8 cellular contexts compared by ENCODE assay signal in the genomic region with DNA sequence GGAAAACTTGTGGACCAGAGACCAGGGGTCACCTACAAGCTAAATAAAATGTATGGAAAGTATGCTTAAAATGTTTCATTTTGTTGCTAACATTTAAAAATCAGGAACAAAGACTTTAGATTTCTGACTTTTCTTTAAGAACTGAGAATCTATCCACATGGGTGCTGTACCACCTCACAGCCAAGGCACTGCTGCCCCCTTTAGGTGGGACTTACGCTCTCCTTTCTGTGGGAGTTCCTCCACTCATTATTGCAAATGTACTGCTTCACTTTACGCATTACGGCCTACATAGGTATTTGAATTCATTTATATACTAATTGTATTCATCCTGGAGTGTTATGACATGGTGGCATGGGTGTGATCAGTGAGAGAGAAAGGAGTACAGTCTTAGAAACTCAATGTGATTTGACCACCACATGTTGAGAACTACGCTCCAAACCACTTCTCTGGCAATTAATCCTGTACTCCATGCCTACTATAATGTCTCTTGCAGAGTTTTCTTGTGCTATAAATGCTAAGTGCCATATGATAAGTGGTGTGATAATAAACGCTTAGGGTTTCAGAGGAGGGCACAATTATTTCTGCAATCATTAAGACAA. TPM values are rescaled to one million over a fixed set of nuclear protein-coding genes. Genes with fewer than 3 reads are reported as not detected.
DNase-seq lines count a peak whose midpoint lies in the region; ATAC-seq, FAIRE-seq and TF ChIP-seq lines count a peak whose summit lies in the region.

No MANE protein-coding gene starts in this region.

- H3F3A ChIP-seq in PC-3 (ENCODE audit: low read length, unreplicated experiment) = no peaks in the 10 kb centered on the region

- CTCF ChIA-PET in PC-3 (lab: Charles Lee) = interaction anchor here (0.6 kb wide), 1 partner anchor 142 kb away, joined by 3 read pairs; no protein-coding TSS in a partner anchor
- CTCF ChIA-PET in activated naive CD4-positive, alpha-beta T cell treated with anti-CD3 and anti-CD28 coated beads, Interleukin-2, amount 10 ng/mL, durations not matched to agents 7 days and 5 days (lab: Charles Lee) = interaction anchor here (1.2 kb wide), 1 partner anchor 1704 kb away, joined by 3 read pairs; no protein-coding TSS in a partner anchor

- no peaks in the 10 kb centered on the region for H3K9me3 Mint-ChIP-seq in activated naive CD4-positive, alpha-beta T cell treated with anti-CD3 and anti-CD28 coated beads, Interleukin-2, amount 10 ng/mL, durations not matched to agents 7 days and 5 days
- H3K9me3 Mint-ChIP-seq in immature natural killer cell = no peaks in the 10 kb centered on the region

- H3K27me3 ChIP-seq in PC-3 (ENCODE audit: low read length) = no peaks in the 10 kb centered on the region

- no peaks in the 10 kb centered on the region for H3K36me3 Mint-ChIP-seq in activated naive CD4-positive, alpha-beta T cell treated with anti-CD3 and anti-CD28 coated beads, Interleukin-2, amount 10 ng/mL, durations not matched to agents 7 days and 5 days
- H3K36me3 Mint-ChIP-seq in immature natural killer cell = no peaks in the 10 kb centered on the region

- intact Hi-C loops in PC-3 (cut with micrococcal nuclease) = loop anchor here (1.0 to 10.0 kb wide), 5 partner anchors 17 to 1709 kb away; no protein-coding TSS in a partner anchor

- H3K4me2 ChIP-seq in PC-3 (ENCODE audit: low read length) = no peak overlapping the region

- H3K9ac ChIP-seq in PC-3 (ENCODE audit: low read length) = no peak overlapping the region

- no peaks in the 10 kb centered on the region for H3K9me2 ChIP-seq in PC-3 (replicated peaks; ENCODE audit: low read length)

- no peak overlapping the region for H3K27ac ChIP-seq in PC-3 (ENCODE audit: low read length)

- peak; percentile 12 to 37 for DNase-seq in SHP77 (lab: John Stamatoyannopoulos, UW)
- no peak for DNase-seq in SHP77 treated with DMSO at 0.1 percent for 48 hours (lab: John Stamatoyannopoulos, UW)
- DNase-seq in PC-3 = peak; percentile 76
- DNase-seq in activated naive CD4-positive, alpha-beta T cell treated with anti-CD3 and anti-CD28 coated beads, Interleukin-2, amount 10 ng/mL, durations not matched to agents 7 days and 5 days = peak; percentile 71
- DNase-seq in immature natural killer cell = peak in 2 of 3 donors; percentile 10 to 18
- DNase-seq in stimulated activated CD4-positive, alpha-beta T cell treated with anti-CD3 and anti-CD28 coated beads, TNF-alpha, amount 100 ng/mL, for 4 hours (ENCODE audit: low read depth in 3 of 3) = peak in 2 of 3 experiments; percentile 4 to 21
- DNase-seq in GM12891 (ENCODE audit: insufficient read length, low spot score) = no peak

- H3K4me3 ChIP-seq in PC-3 (ENCODE audit: low read length) = no peak overlapping the region

- ATAC-seq in HG02798 (IDR thresholded peaks at IDR 0.05; ENCODE audit: poor library complexity, unreplicated experiment) (peak; percentile 75), PC-3 (peak; percentile 97)

- no peak overlapping the region for H3K27ac Mint-ChIP-seq in activated naive CD4-positive, alpha-beta T cell treated with anti-CD3 and anti-CD28 coated beads, Interleukin-2, amount 10 ng/mL, durations not matched to agents 7 days and 5 days
- no peak overlapping the region for H3K27ac Mint-ChIP-seq in immature natural killer cell

- no peaks in the 10 kb centered on the region for H3K4me1 ChIP-seq in PC-3 (ENCODE audit: insufficient read depth, low read length)

- no TSS peak for BruUV-seq in PC-3 (replicated peaks; lab: Mats Ljungman, UMichigan)

- peak overlapping the region; percentile 43; the same call in 1 of the 2 replicates for H2AFZ ChIP-seq in PC-3 (ENCODE audit: low read length)

- no peaks in the 10 kb centered on the region for H3K36me3 ChIP-seq in PC-3 (ENCODE audit: low read depth, low read length)

- peaks cover 8% of the 10 kb centered on the region for H3K27me3 Mint-ChIP-seq in activated naive CD4-positive, alpha-beta T cell treated with anti-CD3 and anti-CD28 coated beads, Interleukin-2, amount 10 ng/mL, durations not matched to agents 7 days and 5 days
- peaks cover 0 to 2% (median 0%) of the 10 kb centered on the region in 3 donors for H3K27me3 Mint-ChIP-seq in immature natural killer cell (ENCODE audit: low read depth in 3 of 3)

- no peaks in the 10 kb centered on the region for H3K79me2 ChIP-seq in PC-3 (ENCODE audit: low read length)

- no peak overlapping the region for H3K4me3 Mint-ChIP-seq in activated naive CD4-positive, alpha-beta T cell treated with anti-CD3 and anti-CD28 coated beads, Interleukin-2, amount 10 ng/mL, durations not matched to agents 7 days and 5 days
- no peak overlapping the region for H3K4me3 Mint-ChIP-seq in immature natural killer cell

- no peaks in the 10 kb centered on the region for H3K9me3 ChIP-seq in PC-3 (ENCODE audit: low read length)

- no peak for FAIRE-seq in GM12891 (lab: Jason Lieb, UNC)

- no peak for TF ChIP-seq POLR2A in GM12891 (IDR thresholded peaks at IDR 0.05; ENCODE audit: low read depth, low read length)

- H4K20me1 ChIP-seq in PC-3 (ENCODE audit: low read length) = no peaks in the 10 kb centered on the region

- POLR2A ChIA-PET in PC-3 (lab: Charles Lee; ENCODE audit: unreplicated experiment) = no interaction called here

- TF ChIP-seq CTCF in PC-3 (conservative IDR thresholded peaks at IDR 0.05; ENCODE audit: low read depth, low read length) = peak; percentile 96

- no peaks in the 10 kb centered on the region for H3K4me1 Mint-ChIP-seq in activated naive CD4-positive, alpha-beta T cell treated with anti-CD3 and anti-CD28 coated beads, Interleukin-2, amount 10 ng/mL, durations not matched to agents 7 days and 5 days
- no peaks in the 10 kb centered on the region for H3K4me1 Mint-ChIP-seq in immature natural killer cell

TF ChIP-seq in GM12891, 5 proteins besides CTCF, POLR2A, EP300 and RAD21:
- TF ChIP-seq TAF1 (IDR thresholded peaks at IDR 0.05; ENCODE audit: low read depth, low read length) (no peak), PAX5 (IDR thresholded peaks at IDR 0.05; ENCODE audit: insufficient read depth, low read length, severe bottlenecking) (no peak), POLR2AphosphoS5 (IDR thresholded peaks at IDR 0.05; ENCODE audit: low read depth, low read length) (no peak), SPI1 (IDR thresholded peaks at IDR 0.05; ENCODE audit: low read depth, low read length) (no peak), POU2F2 (IDR thresholded peaks at IDR 0.05; ENCODE audit: low read depth, low read length) (no peak)

RNA-seq across cellular contexts. Expression of a gene that starts 24.7 kb away (rescaled TPM):
- total RNA-seq in PC-3 (2014; rRNA removed) = 28.5 and 39.2 TPM in 2 replicates
- 10 to 100 TPM in 2 of 3 donors, 1 to 10 TPM in 1; 2.2 to 15.1 (median 10.7) TPM for polyA plus RNA-seq in immature natural killer cell
- polyA plus RNA-seq in GM12891 (2012; ENCODE audit: low read depth, missing spikeins) = 36.7 TPM

RNA-seq across cellular contexts. Expression of a gene that starts 40.4 kb away (rescaled TPM):
- 7.8 and 12.4 TPM in 2 replicates for total RNA-seq in PC-3 (2014; rRNA removed)
- 1 to 10 TPM; 2.2 to 3.1 (median 2.9) TPM for polyA plus RNA-seq in immature natural killer cell
- polyA plus RNA-seq in GM12891 (2012; ENCODE audit: low read depth, missing spikeins) = 2.8 TPM

RNA-seq across cellular contexts. Expression of a gene that starts 40.4 kb away (rescaled TPM):
- total RNA-seq in PC-3 (2014; rRNA removed) = 34.6 and 42.2 TPM in 2 replicates
- polyA plus RNA-seq in immature natural killer cell = 1 to 10 TPM; 1.5 to 3.5 (median 1.6) TPM
- 11.8 TPM for polyA plus RNA-seq in GM12891 (2012; ENCODE audit: low read depth, missing spikeins)

Comparison
In these comparisons a context has a peak if more than half of its experiments do, and no peak if none do; other contexts are left out.
1. DNase-seq: peak in SHP77 (2 of 2), PC-3 (single experiment), activated naive CD4-positive, alpha-beta T cell treated with anti-CD3 and anti-CD28 coated beads, Interleukin-2, amount 10 ng/mL, durations not matched to agents 7 days and 5 days (single experiment), immature natural killer cell (2 of 3) and stimulated activated CD4-positive, alpha-beta T cell treated with anti-CD3 and anti-CD28 coated beads, TNF-alpha, amount 100 ng/mL, for 4 hours (2 of 3); none in SHP77 treated with DMSO at 0.1 percent for 48 hours (single experiment) and GM12891 (single experiment).